Comparison of ENCODE assay signal across 15 cellular contexts in genomic region chr2:163341426-163341825, GRCh38.
DNase-seq lines count a peak whose midpoint lies in the region; ATAC-seq and TF ChIP-seq lines count a peak whose summit lies in the region.
"Had no signal": no experiment of that assay in that cellular context is flagged by ENCODE, and none has a peak within 500 bp of the region (broad histone marks: within the 10 kb centered on the region; RNA-seq: fewer than 3 reads in every experiment).

No MANE protein-coding gene starts in this region.

- H3K36me3 Mint-ChIP-seq in activated CD8-positive, alpha-beta memory T cell treated with anti-CD3 and anti-CD28 coated beads, Interleukin-2, amount 10 ng/mL, durations not matched to agents 7 days and 5 days = no peaks in the 10 kb centered on the region

- H3K4me3 ChIP-seq in BLaER1 = no peak overlapping the region
- H3K4me3 ChIP-seq in cardiac fibroblast (replicated peaks in 1 of 2; ENCODE audit: low read depth in 2 of 2, low read length in 2 of 2) = no peak overlapping the region
- no peak overlapping the region for H3K4me3 ChIP-seq in stomach
- H3K4me3 ChIP-seq: prostate gland, uterus had no signal

- intact Hi-C loops in left cardiac atrium (cut with DNase I) = loop anchor here in 1 of 2 donors (5.0 to 10.0 kb wide), 2 partner anchors 716 to 1083 kb away; no protein-coding TSS in a partner anchor
- intact Hi-C loops in stomach (cut with DNase I; ENCODE audit: low total_unique reads) = no loop called here

- H3K4me1 Mint-ChIP-seq in activated CD8-positive, alpha-beta memory T cell treated with anti-CD3 and anti-CD28 coated beads, Interleukin-2, amount 10 ng/mL, durations not matched to agents 7 days and 5 days = no peaks in the 10 kb centered on the region
- H3K4me1 Mint-ChIP-seq: activated CD4-positive, alpha-beta T cell treated with anti-CD3 and anti-CD28 coated beads, Interleukin-2, amount 10 ng/mL, durations not matched to agents 24 days and 14 days had no signal

- TF ChIP-seq CTCF in cardiac fibroblast (IDR thresholded peaks at IDR 0.05; ENCODE audit: low read depth, low read length) (no peak), stomach (IDR thresholded peaks at IDR 0.05) (no peak)

- H3K9me3 Mint-ChIP-seq in activated CD8-positive, alpha-beta memory T cell treated with anti-CD3 and anti-CD28 coated beads, Interleukin-2, amount 10 ng/mL, durations not matched to agents 7 days and 5 days (ENCODE audit: low read depth) = peaks cover 2% of the 10 kb centered on the region
- H3K9me3 Mint-ChIP-seq: activated CD4-positive, alpha-beta T cell treated with anti-CD3 and anti-CD28 coated beads, Interleukin-2, amount 10 ng/mL, durations not matched to agents 24 days and 14 days had no signal

- H3K4me1 ChIP-seq in BLaER1 = peaks cover 9% of the 10 kb centered on the region
- no peaks in the 10 kb centered on the region for H3K4me1 ChIP-seq in stomach
- H3K4me1 ChIP-seq: prostate gland, uterus had no signal

- no peaks in the 10 kb centered on the region for H4K20me1 ChIP-seq in BLaER1

- no peaks in the 10 kb centered on the region for H3K9me3 ChIP-seq in BLaER1
- H3K9me3 ChIP-seq in stomach = no peaks in the 10 kb centered on the region
- H3K9me3 ChIP-seq: prostate gland, uterus had no signal

- peak overlapping the region; percentile 42 for H3K4me2 ChIP-seq in BLaER1

- no peak overlapping the region for H3K27ac ChIP-seq in BLaER1
- H3K27ac ChIP-seq in stomach = no peak overlapping the region
- H3K27ac ChIP-seq: prostate gland, uterus had no signal

- CTCF ChIA-PET in activated CD8-positive, alpha-beta memory T cell treated with anti-CD3 and anti-CD28 coated beads, Interleukin-2, amount 10 ng/mL, durations not matched to agents 7 days and 5 days (lab: Charles Lee) = no interaction called here

- H3K36me3 ChIP-seq in BLaER1 (no peaks in the 10 kb centered on the region), stomach (no peaks in the 10 kb centered on the region)
- H3K36me3 ChIP-seq: prostate gland, uterus had no signal

- no peak for ATAC-seq in left cardiac atrium
- no peak for ATAC-seq in activated CD8-positive, alpha-beta memory T cell treated with anti-CD3 and anti-CD28 coated beads, Interleukin-2, amount 10 ng/mL, durations not matched to agents 7 days and 5 days
- ATAC-seq in HG03342 (IDR thresholded peaks at IDR 0.05; ENCODE audit: unreplicated experiment) = no peak

- TF ChIP-seq EP300 in stomach (IDR thresholded peaks at IDR 0.05) = no peak

- H3K27me3 ChIP-seq in BLaER1 = no peaks in the 10 kb centered on the region
- H3K27me3 ChIP-seq in stomach = no peaks in the 10 kb centered on the region
- H3K27me3 ChIP-seq: uterus had no signal

- TF ChIP-seq POLR2A in stomach (IDR thresholded peaks at IDR 0.05) = no peak

- H3K27me3 Mint-ChIP-seq in activated CD8-positive, alpha-beta memory T cell treated with anti-CD3 and anti-CD28 coated beads, Interleukin-2, amount 10 ng/mL, durations not matched to agents 7 days and 5 days = no peaks in the 10 kb centered on the region
- H3K27me3 Mint-ChIP-seq: activated CD4-positive, alpha-beta T cell treated with anti-CD3 and anti-CD28 coated beads, Interleukin-2, amount 10 ng/mL, durations not matched to agents 24 days and 14 days had no signal

- 47 to 57% (median 52%) methylated on average over 2 of the region's 2 CpGs for WGBS in stomach, 5 donors

- H3K9ac ChIP-seq in BLaER1 = no peak overlapping the region

- DNase-seq in NCI-H226 = peak; percentile 90
- DNase-seq in cardiac fibroblast (ENCODE audit: low read depth in 2 of 2) = peak; percentile 38 to 69
- peak; percentile 42 for DNase-seq in kidney tubule cell (ENCODE audit: low spot score)
- DNase-seq in left cardiac atrium = no peak
- no peak for DNase-seq in activated CD8-positive, alpha-beta memory T cell treated with anti-CD3 and anti-CD28 coated beads, Interleukin-2, amount 10 ng/mL, durations not matched to agents 7 days and 5 days
- no peak for DNase-seq in stomach
- DNase-seq: activated CD4-positive, alpha-beta T cell treated with anti-CD3 and anti-CD28 coated beads, Interleukin-2, amount 10 ng/mL, durations not matched to agents 24 days and 14 days; activated T-cell treated with anti-CD3 and anti-CD28 coated beads, Interleukin-2, amount 50 U/mL, for 48 hours; GF-D8; KG1; NCI-H1417 treated with DMSO at 0.1 percent for 48 hours; uterus had no signal

- no peak overlapping the region for H3K4me3 Mint-ChIP-seq in activated CD8-positive, alpha-beta memory T cell treated with anti-CD3 and anti-CD28 coated beads, Interleukin-2, amount 10 ng/mL, durations not matched to agents 7 days and 5 days
- H3K4me3 Mint-ChIP-seq: activated CD4-positive, alpha-beta T cell treated with anti-CD3 and anti-CD28 coated beads, Interleukin-2, amount 10 ng/mL, durations not matched to agents 24 days and 14 days had no signal

- no peak overlapping the region for H3K27ac Mint-ChIP-seq in activated CD8-positive, alpha-beta memory T cell treated with anti-CD3 and anti-CD28 coated beads, Interleukin-2, amount 10 ng/mL, durations not matched to agents 7 days and 5 days
- H3K27ac Mint-ChIP-seq: activated CD4-positive, alpha-beta T cell treated with anti-CD3 and anti-CD28 coated beads, Interleukin-2, amount 10 ng/mL, durations not matched to agents 24 days and 14 days had no signal

Comparison
In these comparisons a context has a peak if more than half of its experiments do, and no peak if none do; other contexts are left out.
1. DNase-seq: peak in NCI-H226 (single experiment), cardiac fibroblast (2 of 2) and kidney tubule cell (single experiment); none in left cardiac atrium (single experiment), activated CD8-positive, alpha-beta memory T cell treated with anti-CD3 and anti-CD28 coated beads, Interleukin-2, amount 10 ng/mL, durations not matched to agents 7 days and 5 days (single experiment) and stomach (single experiment).